Comparison of ENCODE assay signal across 13 cellular contexts in genomic region chr11:86873573-86874083, GRCh38.
"Had no signal": no experiment of that assay in that cellular context is flagged by ENCODE, and none has a peak within 500 bp of the region (broad histone marks: within the 10 kb centered on the region; RNA-seq: fewer than 3 reads in every experiment).

No MANE protein-coding gene starts in this region.

- H3K4me3 Mint-ChIP-seq: immature natural killer cell; naive thymus-derived CD8-positive, alpha-beta T cell; type B pancreatic cell had no signal

- ATAC-seq: activated CD4-positive, CD25-positive, alpha-beta regulatory T cell treated with anti-CD3 and anti-CD28 coated beads, Interleukin-2, amount 50 U/mL, for 24 hours; activated naive CD4-positive, alpha-beta T cell treated with anti-CD3 and anti-CD28 coated beads, Interleukin-2, amount 50 U/mL, for 72 hours; left cardiac atrium; mucosa of descending colon; naive thymus-derived CD8-positive, alpha-beta T cell had no signal

- H3K27ac ChIP-seq: suprapubic skin had no signal

- H3K36me3 ChIP-seq: suprapubic skin had no signal

- H3K4me1 ChIP-seq: suprapubic skin had no signal

- H3K36me3 Mint-ChIP-seq: activated naive CD4-positive, alpha-beta T cell treated with anti-CD3 and anti-CD28 coated beads, Interleukin-2, amount 50 U/mL, for 72 hours; naive thymus-derived CD8-positive, alpha-beta T cell; type B pancreatic cell had no signal

- H3K9me3 ChIP-seq: mucosa of descending colon, suprapubic skin had no signal

- H3K27me3 Mint-ChIP-seq: type B pancreatic cell had no signal

- H3K9me3 Mint-ChIP-seq: activated naive CD4-positive, alpha-beta T cell treated with anti-CD3 and anti-CD28 coated beads, Interleukin-2, amount 50 U/mL, for 72 hours; immature natural killer cell; naive thymus-derived CD8-positive, alpha-beta T cell; type B pancreatic cell had no signal

- H3K4me3 ChIP-seq: lung, mucosa of descending colon, suprapubic skin had no signal

- H3K4me1 Mint-ChIP-seq: naive thymus-derived CD8-positive, alpha-beta T cell had no signal

- DNase-seq: amygdala; hypothalamus; immature natural killer cell; left cardiac atrium; mucosa of descending colon; naive thymus-derived CD8-positive, alpha-beta T cell; stimulated activated CD4-positive, alpha-beta T cell treated with anti-CD3 and anti-CD28 coated beads, Interleukin-2, amount 100 ng/mL, for 48 hours; stimulated activated naive CD4-positive, alpha-beta T cell treated with Interleukin-2 at 50 U/mL for 16 hours had no signal

- H3K27ac Mint-ChIP-seq: activated naive CD4-positive, alpha-beta T cell treated with anti-CD3 and anti-CD28 coated beads, Interleukin-2, amount 50 U/mL, for 72 hours; immature natural killer cell; naive thymus-derived CD8-positive, alpha-beta T cell; type B pancreatic cell had no signal

- H3K27me3 ChIP-seq: suprapubic skin had no signal
